In the genomic region with DNA sequence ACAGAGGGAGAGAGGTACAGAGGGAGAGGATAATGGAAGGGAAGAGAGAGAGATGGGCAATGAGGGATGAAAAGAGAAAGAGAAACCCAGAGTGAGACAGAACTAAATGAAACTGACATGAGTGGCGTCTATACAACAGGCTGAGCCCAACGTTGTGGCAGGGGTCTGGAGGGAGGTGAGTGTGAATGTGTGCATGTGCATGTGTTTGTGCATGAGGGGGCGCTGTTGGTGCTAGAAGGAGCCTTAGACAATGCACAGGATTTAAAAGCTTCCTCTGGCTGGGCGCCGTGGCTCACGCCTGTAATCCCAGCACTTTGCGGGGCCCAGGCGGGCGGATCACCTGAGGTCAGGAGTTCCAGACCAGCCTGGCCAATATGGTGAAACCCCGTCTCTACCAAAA, we compare ENCODE assay signal across 1 cellular context.
TF ChIP-seq lines count a peak whose summit lies in the region.

No MANE protein-coding gene starts in this region.

TF ChIP-seq in HepG2, 621 proteins besides CTCF, POLR2A, EP300 and RAD21:
- peak; percentile 34 for TF ChIP-seq STAG1 (CRISPR knock-in tag; IDR thresholded peaks at IDR 0.05)
- TF ChIP-seq, protein P1, sequence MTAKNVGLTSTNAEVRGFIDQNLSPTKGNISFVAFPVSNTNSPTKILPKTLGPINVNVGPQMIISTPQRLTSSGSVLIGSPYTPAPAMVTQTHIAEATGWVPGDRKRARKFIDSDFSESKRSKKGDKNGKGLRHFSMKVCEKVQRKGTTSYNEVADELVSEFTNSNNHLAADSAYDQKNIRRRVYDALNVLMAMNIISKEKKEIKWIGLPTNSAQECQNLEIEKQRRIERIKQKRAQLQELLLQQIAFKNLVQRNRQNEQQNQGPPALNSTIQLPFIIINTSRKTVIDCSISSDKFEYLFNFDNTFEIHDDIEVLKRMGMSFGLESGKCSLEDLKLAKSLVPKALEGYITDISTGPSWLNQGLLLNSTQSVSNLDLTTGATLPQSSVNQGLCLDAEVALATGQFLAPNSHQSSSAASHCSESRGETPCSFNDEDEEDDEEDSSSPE (CRISPR knock-in tag; IDR thresholded peaks at IDR 0.05) = no peak
TF ChIP-seq in HepG2: peak in this region for 1.
